24 cellular contexts compared by ENCODE assay signal in genomic region chr1:201215531-201216357, GRCh38. TPM values are rescaled to one million over a fixed set of nuclear protein-coding genes. Genes with fewer than 3 reads are reported as not detected.
DNase-seq lines count a peak whose midpoint lies in the region; ATAC-seq, FAIRE-seq and TF ChIP-seq lines count a peak whose summit lies in the region.
"Had no signal": no experiment of that assay in that cellular context is flagged by ENCODE, and none has a peak within 500 bp of the region (broad histone marks: within the 10 kb centered on the region; RNA-seq: fewer than 3 reads in every experiment).

No MANE protein-coding gene starts in this region.

- no peak overlapping the region for H2BK120ac ChIP-seq in H1 (replicated peaks; ENCODE audit: low read depth, low read length)

- peaks cover 22% of the 10 kb centered on the region for H3K27me3 Mint-ChIP-seq in stimulated activated naive CD8-positive, alpha-beta T cell treated with anti-CD3 and anti-CD28 coated beads, Interleukin-15, amount 100 ng/mL, for 72 hours
- H3K27me3 Mint-ChIP-seq in neural progenitor cell (ENCODE audit: insufficient read depth, low read depth): peaks cover 5% of the 10 kb centered on the region

- no peak for TF ChIP-seq EP300 in H1 (IDR thresholded peaks at IDR 0.05; ENCODE audit: borderline replicate concordance in 1 of 2, low read depth in 2 of 2, low read length in 2 of 2)

- H3K36me3 ChIP-seq in H1 (ENCODE audit: control insufficient read depth in 2 of 4, insufficient read depth in 4 of 4, low read length in 3 of 4): no peaks in the 10 kb centered on the region
- H3K36me3 ChIP-seq in neural progenitor cell: no peaks in the 10 kb centered on the region
- H3K36me3 ChIP-seq in OCI-LY7 (ENCODE audit: insufficient read depth, low read length): no peaks in the 10 kb centered on the region
- H3K36me3 ChIP-seq: HAP-1, MG63 had no signal

- peaks cover 0 to 3% (median 0%) of the 10 kb centered on the region in 4 experiments; a peak in 1 of 7 replicates for H3K4me1 ChIP-seq in H1 (replicated peaks in 1 of 4; ENCODE audit: control insufficient read depth in 3 of 4, insufficient read depth in 4 of 4, low read length in 3 of 4)
- H3K4me1 ChIP-seq in neural progenitor cell: no peaks in the 10 kb centered on the region
- peaks cover 5% of the 10 kb centered on the region for H3K4me1 ChIP-seq in OCI-LY7 (ENCODE audit: insufficient read depth, low read length, poor library complexity, severe bottlenecking)
- H3K4me1 ChIP-seq: foreskin keratinocyte, HAP-1 had no signal

- CTCF ChIA-PET in H1 (lab: Charles Lee; ENCODE audit: partially characterized antibody) (interaction anchor here (0.8 to 1.7 kb wide), 15 partner anchors 10 to 147 kb away, joined by 3 to 19 read pairs (median 4); partner anchors contain the start of gene IGFN1), OCI-LY7 (lab: Charles Lee; ENCODE audit: unreplicated experiment) (no interaction called here)

- no peak for TF ChIP-seq RAD21 in H1 (IDR thresholded peaks at IDR 0.05 in 1 of 2, conservative IDR thresholded peaks at IDR 0.05 in 1 of 2; ENCODE audit: low read depth in 2 of 2, low read length in 2 of 2)

- intact Hi-C loops in OCI-LY7 (cut with micrococcal nuclease; ENCODE audit: unreplicated experiment): no loop called here

- peak overlapping the region; percentile 35; the same call in 1 of the 2 replicates for H4K8ac ChIP-seq in H1 (ENCODE audit: extremely low read depth, insufficient read depth, low read length)

- 0 out of 2 replicates have a peak overlapping the region, but pooled peaks have one; percentile 35 for H2BK5ac ChIP-seq in H1 (ENCODE audit: low read depth, low read length)

- WGBS in H1 (ENCODE audit: extremely low coverage in 1 of 2, insufficient coverage in 1 of 2, insufficient read length in 1 of 2, insufficient replicate concordance in 2 of 2, low coverage in 1 of 2, low lambda C conversion rate in 2 of 2, missing lambda C conversion rate in 1 of 2), 2 experiments: 85% methylated on average over 11 of the region's 12 CpGs; no CpG with 5 or more reads in 1 of the 2 experiments

- H3K14ac ChIP-seq in H1 (ENCODE audit: insufficient read length): no peak overlapping the region

- no peaks in the 10 kb centered on the region for H3K9me3 Mint-ChIP-seq in stimulated activated naive CD8-positive, alpha-beta T cell treated with anti-CD3 and anti-CD28 coated beads, Interleukin-15, amount 100 ng/mL, for 72 hours
- H3K9me3 Mint-ChIP-seq in neural progenitor cell: no peaks in the 10 kb centered on the region
- H3K9me3 Mint-ChIP-seq: activated naive CD8-positive, alpha-beta T cell treated with anti-CD3 and anti-CD28 coated beads, Interleukin-2, amount 10 ng/mL, durations not matched to agents 7 days and 5 days had no signal

- H3K9ac ChIP-seq in H1 (replicated peaks in 1 of 4; ENCODE audit: extremely low read depth in 1 of 4, low read depth in 3 of 4, low read length in 3 of 4) (no peak overlapping the region), neural progenitor cell (no peak overlapping the region)

- H3K79me2 ChIP-seq in H1 (ENCODE audit: control insufficient read depth in 1 of 2, insufficient read depth in 2 of 2, low read length in 2 of 2) (no peaks in the 10 kb centered on the region), neural progenitor cell (ENCODE audit: low read depth) (no peaks in the 10 kb centered on the region), OCI-LY7 (ENCODE audit: insufficient read depth, low read depth, low read length) (no peaks in the 10 kb centered on the region)

- H3K23ac ChIP-seq in H1 (ENCODE audit: insufficient read length): no peak overlapping the region

- H3K4me3 Mint-ChIP-seq in stimulated activated naive CD8-positive, alpha-beta T cell treated with anti-CD3 and anti-CD28 coated beads, Interleukin-15, amount 100 ng/mL, for 72 hours: no peak overlapping the region
- H3K4me3 Mint-ChIP-seq in neural progenitor cell: no peak overlapping the region
- H3K4me3 Mint-ChIP-seq: activated naive CD8-positive, alpha-beta T cell treated with anti-CD3 and anti-CD28 coated beads, Interleukin-2, amount 10 ng/mL, durations not matched to agents 7 days and 5 days; CD4-positive, CD25-positive, alpha-beta regulatory T cell; T-helper 17 cell had no signal

- TF ChIP-seq POLR2A in H1 (IDR thresholded peaks at IDR 0.05; ENCODE audit: control extremely low read depth in 1 of 2, low read depth in 2 of 2, low read length in 2 of 2): no peak

- H4K5ac ChIP-seq in H1 (ENCODE audit: insufficient read length, low read depth, low read length): no peak overlapping the region

- no peak for TF ChIP-seq CTCF in H1 (IDR thresholded peaks at IDR 0.05; ENCODE audit: control extremely low read depth in 1 of 3, insufficient read depth in 1 of 3, low read depth in 1 of 3, low read length in 3 of 3)
- TF ChIP-seq CTCF in neural progenitor cell (IDR thresholded peaks at IDR 0.05): no peak
- TF ChIP-seq CTCF in OCI-LY7 (conservative IDR thresholded peaks at IDR 0.05; ENCODE audit: low read length): no peak

- no peaks in the 10 kb centered on the region for H3K9me2 ChIP-seq in OCI-LY7 (ENCODE audit: insufficient read depth, low read length)

- H3K4me1 Mint-ChIP-seq in stimulated activated naive CD8-positive, alpha-beta T cell treated with anti-CD3 and anti-CD28 coated beads, Interleukin-15, amount 100 ng/mL, for 72 hours: no peaks in the 10 kb centered on the region
- H3K4me1 Mint-ChIP-seq in neural progenitor cell: peaks cover 9% of the 10 kb centered on the region
- H3K4me1 Mint-ChIP-seq: activated naive CD8-positive, alpha-beta T cell treated with anti-CD3 and anti-CD28 coated beads, Interleukin-2, amount 10 ng/mL, durations not matched to agents 7 days and 5 days had no signal

- H3K4me2 ChIP-seq in H1 (ENCODE audit: insufficient read depth in 1 of 2, low read depth in 2 of 2, low read length in 2 of 2) (no peak overlapping the region), neural progenitor cell (no peak overlapping the region), OCI-LY7 (ENCODE audit: low read length) (no peak overlapping the region)

- no peak overlapping the region for H3K18ac ChIP-seq in H1 (ENCODE audit: extremely low read depth, low read length)

- H3K27me3 ChIP-seq in H1 (replicated peaks in 1 of 4; ENCODE audit: control insufficient read depth in 3 of 4, extremely low read depth in 1 of 4, insufficient read depth in 3 of 4, low read length in 3 of 4) (no peaks in the 10 kb centered on the region), neural progenitor cell (peaks cover 10% of the 10 kb centered on the region)
- H3K27me3 ChIP-seq: MG63 had no signal

- H3K79me1 ChIP-seq in H1 (ENCODE audit: low read depth, low read length): no peaks in the 10 kb centered on the region

- H3K23me2 ChIP-seq in H1 (ENCODE audit: low read depth, low read length): no peaks in the 10 kb centered on the region

- no TSS peak for BruUV-seq in OCI-LY7 (replicated peaks; lab: Mats Ljungman, UMichigan)

- no peak overlapping the region for H3K4ac ChIP-seq in H1 (replicated peaks; ENCODE audit: insufficient read length, low read depth, low read length)

- H3K4me3 ChIP-seq in H1 (ENCODE audit: extremely low read depth in 1 of 4, insufficient read depth in 2 of 4, low read depth in 3 of 4, low read length in 4 of 4) (no peak overlapping the region), neural progenitor cell (no peak overlapping the region), OCI-LY7 (ENCODE audit: low read depth, low read length, poor library complexity, severe bottlenecking) (no peak overlapping the region)
- H3K4me3 ChIP-seq: HAP-1, MG63 had no signal

- no peak overlapping the region for H2BK20ac ChIP-seq in H1 (ENCODE audit: low read length)

- no peak for DNase-seq in stimulated activated naive CD8-positive, alpha-beta T cell treated with anti-CD3 and anti-CD28 coated beads, Interleukin-15, amount 100 ng/mL, for 72 hours
- DNase-seq in stimulated activated naive CD8-positive, alpha-beta T cell treated with anti-CD3 and anti-CD28 coated beads, Interleukin-15, Interleukin-2, amounts not matched to agents 100 U/mL and 50 U/mL, for 24 hours: no peak
- no peak for DNase-seq in H1 (ENCODE audit: low read depth in 1 of 2, low spot score in 2 of 2)
- no peak for DNase-seq in neural progenitor cell (ENCODE audit: low spot score)
- DNase-seq in DMS79 (lab: John Stamatoyannopoulos, UW): no peak
- DNase-seq in AG08396 (ENCODE audit: low spot score): no peak
- DNase-seq in OCI-LY7 (ENCODE audit: low spot score): no peak
- DNase-seq: activated CD4-positive, alpha-beta T cell treated with anti-CD3 and anti-CD28 coated beads, Interleukin-2, amount 50 U/mL, for 4 hours; activated naive CD8-positive, alpha-beta T cell treated with anti-CD3 and anti-CD28 coated beads, Interleukin-2, amount 10 ng/mL, durations not matched to agents 7 days and 5 days; activated T-cell treated with anti-CD3 and anti-CD28 coated beads, Interleukin-2, amount 50 U/mL, for 48 hours; CD4-positive, CD25-positive, alpha-beta regulatory T cell; DMS 273 treated with DMSO at 0.1 percent for 48 hours; foreskin keratinocyte; hypothalamus; islet precursor cell; mammary epithelial cell; MG63; NCI-H146; NCI-H2171 treated with DMSO at 0.1 percent for 48 hours; right cardiac atrium; T-helper 17 cell had no signal

- H3K27ac Mint-ChIP-seq in stimulated activated naive CD8-positive, alpha-beta T cell treated with anti-CD3 and anti-CD28 coated beads, Interleukin-15, amount 100 ng/mL, for 72 hours: no peak overlapping the region
- H3K27ac Mint-ChIP-seq in neural progenitor cell: peak overlapping the region; percentile 88
- H3K27ac Mint-ChIP-seq: activated naive CD8-positive, alpha-beta T cell treated with anti-CD3 and anti-CD28 coated beads, Interleukin-2, amount 10 ng/mL, durations not matched to agents 7 days and 5 days; T-helper 17 cell had no signal

- no peaks in the 10 kb centered on the region for H4K20me1 ChIP-seq in H1 (replicated peaks in 1 of 2; ENCODE audit: control insufficient read depth in 1 of 2, insufficient read depth in 2 of 2, low read length in 2 of 2)
- no peaks in the 10 kb centered on the region for H4K20me1 ChIP-seq in neural progenitor cell (ENCODE audit: low read depth)
- no peaks in the 10 kb centered on the region for H4K20me1 ChIP-seq in OCI-LY7 (ENCODE audit: insufficient read depth, low read length)

- H3K9me3 ChIP-seq in H1 (ENCODE audit: insufficient read depth in 2 of 2, low read depth in 1 of 2, low read length in 1 of 2) (no peaks in the 10 kb centered on the region), neural progenitor cell (ENCODE audit: low read depth) (no peaks in the 10 kb centered on the region), OCI-LY7 (ENCODE audit: low read length) (no peaks in the 10 kb centered on the region)
- H3K9me3 ChIP-seq: HAP-1, MG63 had no signal

- ATAC-seq in stimulated activated naive CD8-positive, alpha-beta T cell treated with anti-CD3 and anti-CD28 coated beads, Interleukin-15, amount 100 ng/mL, for 72 hours: peak; percentile 26
- no peak for ATAC-seq in stimulated activated naive CD8-positive, alpha-beta T cell treated with anti-CD3 and anti-CD28 coated beads, Interleukin-15, Interleukin-2, amounts not matched to agents 100 U/mL and 50 U/mL, for 24 hours
- ATAC-seq: right cardiac atrium, T-helper 17 cell had no signal

- 0 out of 2 replicates have a peak overlapping the region, but pooled peaks have one; percentile 39 for H2AK5ac ChIP-seq in H1 (ENCODE audit: low read depth, low read length)

- H2AFZ ChIP-seq in H1 (ENCODE audit: low read length) (no peak overlapping the region), neural progenitor cell (replicated peaks) (no peak overlapping the region), OCI-LY7 (ENCODE audit: low read length) (no peak overlapping the region)

- H3K27ac ChIP-seq in H1 (ENCODE audit: low read depth, low read length) (no peak overlapping the region), neural progenitor cell (no peak overlapping the region), OCI-LY7 (ENCODE audit: low read depth, low read length, poor library complexity, severe bottlenecking) (no peak overlapping the region)
- H3K27ac ChIP-seq: foreskin keratinocyte had no signal

- no peak overlapping the region for H2BK15ac ChIP-seq in H1 (ENCODE audit: low read length)

- no peak for FAIRE-seq in H1 (lab: Jason Lieb, UNC)
- FAIRE-seq: GM18507 had no signal

- no peaks in the 10 kb centered on the region for H3K36me3 Mint-ChIP-seq in neural progenitor cell
- H3K36me3 Mint-ChIP-seq: activated naive CD8-positive, alpha-beta T cell treated with anti-CD3 and anti-CD28 coated beads, Interleukin-2, amount 10 ng/mL, durations not matched to agents 7 days and 5 days; CD4-positive, CD25-positive, alpha-beta regulatory T cell had no signal

- no peak overlapping the region for H4K91ac ChIP-seq in H1 (replicated peaks; ENCODE audit: insufficient read length, low read length)

- no peaks in the 10 kb centered on the region for H3F3A ChIP-seq in neural progenitor cell (ENCODE audit: low read depth)

- 0 out of 2 replicates have a peak overlapping the region, but pooled peaks have one; percentile 39 for H2BK12ac ChIP-seq in H1 (ENCODE audit: low read depth, low read length)

- H3K56ac ChIP-seq in H1 (replicated peaks; ENCODE audit: insufficient read length, low read depth, low read length): no peak overlapping the region

- POLR2A ChIA-PET in H1 (lab: Charles Lee; ENCODE audit: partially characterized antibody) (interaction anchor here (1.4 kb wide), 1 partner anchor 11 kb away, joined by 4 read pairs; no protein-coding TSS in a partner anchor), OCI-LY7 (lab: Charles Lee) (no interaction called here)

RNA-seq across cellular contexts. Expression of gene IGFN1, which starts 25.1 kb away (rescaled TPM):
- total RNA-seq in H1 (2021; fragmentation: NEBNext Ultra II Directional; extraction: Animal tissue kit (Norgen Biotek cat#: 25700)): not detected in 2 replicates
- polyA plus RNA-seq in H1 (2011; rRNA removed): not detected in 2 replicates
- polyA plus RNA-seq in H1 (2011; cell fraction: cytosol; rRNA removed): not detected
- polyA plus RNA-seq in H1 (2011; cell fraction: nucleus; rRNA removed): not detected
- polyA plus RNA-seq in H1 (2012, experiment 1 of 2): not detected in 4 replicates
- polyA plus RNA-seq in H1 (2012, experiment 2 of 2): not detected
- not detected for polyA plus RNA-seq in H1 (2013, experiment 1 of 2)
- polyA plus RNA-seq in H1 (2013, experiment 2 of 2): not detected
- polyA minus RNA-seq in H1 (2011; rRNA and poly(A)+ RNA removed): not detected in 2 replicates
- not detected for polyA minus RNA-seq in H1 (2011; cell fraction: cytosol; rRNA and poly(A)+ RNA removed)
- not detected for polyA minus RNA-seq in H1 (2011; cell fraction: nucleus; rRNA and poly(A)+ RNA removed)
- total RNA-seq in neural progenitor cell (ENCODE audit: low replicate concordance) (0.15 TPM in 1 of 2 replicates, not detected in the other), OCI-LY7 (2022) (not detected in 2 replicates)
- total RNA-seq in OCI-LY7 (2014; rRNA removed; shearing (Covaris generic)): not detected in 2 replicates
- total RNA-seq: activated naive CD8-positive, alpha-beta T cell treated with anti-CD3 and anti-CD28 coated beads, Interleukin-2, amount 10 ng/mL, durations not matched to agents 7 days and 5 days; CD4-positive, CD25-positive, alpha-beta regulatory T cell; foreskin keratinocyte; T-helper 17 cell had no signal
- polyA plus RNA-seq: AG04450; CD4-positive, CD25-positive, alpha-beta regulatory T cell; foreskin keratinocyte had no signal
